Comparison of ENCODE assay signal across 22 cellular contexts in genomic region chr11:119616586-119617342, GRCh38.
DNase-seq lines count a peak whose midpoint lies in the region; ATAC-seq and TF ChIP-seq lines count a peak whose summit lies in the region.
"Had no signal": no experiment of that assay in that cellular context is flagged by ENCODE, and none has a peak within 500 bp of the region (broad histone marks: within the 10 kb centered on the region; RNA-seq: fewer than 3 reads in every experiment).

No MANE protein-coding gene starts in this region.

- H3K9me2 ChIP-seq in SK-N-SH = no peaks in the 10 kb centered on the region

- no peak overlapping the region for H3K4me3 Mint-ChIP-seq in activated CD4-positive, alpha-beta memory T cell treated with anti-CD3 and anti-CD28 coated beads for 36 hours
- no peak overlapping the region for H3K4me3 Mint-ChIP-seq in natural killer cell
- H3K4me3 Mint-ChIP-seq: activated CD8-positive, alpha-beta memory T cell treated with anti-CD3 and anti-CD28 coated beads, Interleukin-2, amount 10 ng/mL, durations not matched to agents 7 days and 5 days; activated naive CD4-positive, alpha-beta T cell treated with anti-CD3 and anti-CD28 coated beads, Interleukin-2, amount 50 U/mL, for 24 hours had no signal

- CTCF ChIA-PET in SK-N-SH (lab: Yijun Ruan, JAX) = interaction anchor here (1.4 kb wide), 1 partner anchor 83 kb away, joined by 4 read pairs; no protein-coding TSS in a partner anchor
- CTCF ChIA-PET in activated CD4-positive, alpha-beta memory T cell treated with anti-CD3 and anti-CD28 coated beads for 36 hours (lab: Charles Lee) = no interaction called here

- no peaks in the 10 kb centered on the region for H3K9me3 ChIP-seq in SK-N-SH
- H3K9me3 ChIP-seq in SJSA1 (replicated peaks) = no peaks in the 10 kb centered on the region
- no peaks in the 10 kb centered on the region for H3K9me3 ChIP-seq in smooth muscle cell (replicated peaks; ENCODE audit: low read depth)
- H3K9me3 ChIP-seq: esophagus squamous epithelium, gastroesophageal sphincter, lower lobe of right lung, ovary, sigmoid colon had no signal

- no peak for TF ChIP-seq EP300 in SK-N-SH (IDR thresholded peaks at IDR 0.05; ENCODE audit: borderline replicate concordance in 1 of 2, low read depth in 1 of 2, low read length in 1 of 2)

- H3K79me2 ChIP-seq in SK-N-SH (ENCODE audit: insufficient read depth) = no peaks in the 10 kb centered on the region
- no peaks in the 10 kb centered on the region for H3K79me2 ChIP-seq in smooth muscle cell (ENCODE audit: low read depth)

- no peak overlapping the region for H3K9ac ChIP-seq in SK-N-SH
- H3K9ac ChIP-seq in smooth muscle cell (ENCODE audit: low read depth) = no peak overlapping the region

- peaks cover 13% of the 10 kb centered on the region for H3K4me1 Mint-ChIP-seq in activated CD4-positive, alpha-beta memory T cell treated with anti-CD3 and anti-CD28 coated beads for 36 hours (ENCODE audit: low read depth)
- H3K4me1 Mint-ChIP-seq in natural killer cell = peaks cover 0 to 6% of the 10 kb centered on the region in 2 donors
- H3K4me1 Mint-ChIP-seq: activated naive CD4-positive, alpha-beta T cell treated with anti-CD3 and anti-CD28 coated beads, Interleukin-2, amount 50 U/mL, for 24 hours had no signal

- no peak for TF ChIP-seq RAD21 in SK-N-SH (IDR thresholded peaks at IDR 0.05; ENCODE audit: low read length)

- POLR2A ChIA-PET in SK-N-SH (lab: Yijun Ruan, JAX) = no interaction called here
- POLR2A ChIA-PET in activated CD4-positive, alpha-beta memory T cell treated with anti-CD3 and anti-CD28 coated beads for 36 hours (lab: Charles Lee) = no interaction called here

- no peaks in the 10 kb centered on the region for H3K27me3 Mint-ChIP-seq in activated CD4-positive, alpha-beta memory T cell treated with anti-CD3 and anti-CD28 coated beads for 36 hours
- peaks cover 22 to 26% of the 10 kb centered on the region in 2 donors for H3K27me3 Mint-ChIP-seq in natural killer cell (ENCODE audit: low read depth in 2 of 2)
- H3K27me3 Mint-ChIP-seq: activated naive CD4-positive, alpha-beta T cell treated with anti-CD3 and anti-CD28 coated beads, Interleukin-2, amount 50 U/mL, for 24 hours had no signal

- H3K4me1 ChIP-seq in SK-N-SH (ENCODE audit: control insufficient read depth in 1 of 2, insufficient read depth in 2 of 2, low read depth in 1 of 2, low read length in 1 of 2) (peaks cover 0 to 15% of the 10 kb centered on the region in 2 experiments; a peak in 2 of 4 replicates), SJSA1 (replicated peaks) (peaks cover 33% of the 10 kb centered on the region), smooth muscle cell (ENCODE audit: low read depth) (peaks cover 20% of the 10 kb centered on the region)
- H3K4me1 ChIP-seq: gastroesophageal sphincter, sigmoid colon had no signal

- H3K27ac ChIP-seq in SK-N-SH (ENCODE audit: low read depth in 2 of 2, low read length in 1 of 2) (peak overlapping the region in 1 of 2 experiments; percentile 74; a peak in 2 of 4 replicates), SJSA1 (peak overlapping the region; percentile 48; the same call in 1 of the 2 replicates), smooth muscle cell (ENCODE audit: low read depth) (no peak overlapping the region)
- H3K27ac ChIP-seq: gastroesophageal sphincter, lower lobe of right lung, ovary, sigmoid colon had no signal

- H3F3A ChIP-seq in SK-N-SH (replicated peaks; ENCODE audit: insufficient read depth) = peaks cover 10% of the 10 kb centered on the region
- peaks cover 9% of the 10 kb centered on the region for H3F3A ChIP-seq in smooth muscle cell (ENCODE audit: low read depth)

- no peak overlapping the region for H3K27ac Mint-ChIP-seq in activated CD4-positive, alpha-beta memory T cell treated with anti-CD3 and anti-CD28 coated beads for 36 hours
- no peak overlapping the region for H3K27ac Mint-ChIP-seq in natural killer cell
- H3K27ac Mint-ChIP-seq: activated CD8-positive, alpha-beta memory T cell treated with anti-CD3 and anti-CD28 coated beads, Interleukin-2, amount 10 ng/mL, durations not matched to agents 7 days and 5 days; activated naive CD4-positive, alpha-beta T cell treated with anti-CD3 and anti-CD28 coated beads, Interleukin-2, amount 50 U/mL, for 24 hours had no signal

- peak overlapping the region; percentile 25; the same call in 1 of the 2 replicates for H3K4me2 ChIP-seq in SK-N-SH
- H3K4me2 ChIP-seq in smooth muscle cell = peak overlapping the region; percentile 19

- ATAC-seq in SK-N-SH treated with all-trans-retinoic acid at 6 μM for 48 hours (no peak), esophagus mucosa (peak; percentile 7), natural killer cell (no peak)
- ATAC-seq: activated CD8-positive, alpha-beta memory T cell treated with anti-CD3 and anti-CD28 coated beads, Interleukin-2, amount 10 ng/mL, durations not matched to agents 7 days and 5 days; gastroesophageal sphincter had no signal

- no peaks in the 10 kb centered on the region for H3K9me3 Mint-ChIP-seq in activated CD4-positive, alpha-beta memory T cell treated with anti-CD3 and anti-CD28 coated beads for 36 hours
- H3K9me3 Mint-ChIP-seq in natural killer cell = no peaks in the 10 kb centered on the region
- H3K9me3 Mint-ChIP-seq: activated naive CD4-positive, alpha-beta T cell treated with anti-CD3 and anti-CD28 coated beads, Interleukin-2, amount 50 U/mL, for 24 hours had no signal

- DNase-seq in SK-N-SH = no peak
- no peak for DNase-seq in SJSA1 (ENCODE audit: low read depth in 1 of 2, low spot score in 2 of 2)
- no peak for DNase-seq in smooth muscle cell (lab: John Stamatoyannopoulos, UW; ENCODE audit: unreplicated experiment)
- no peak for DNase-seq in activated CD4-positive, alpha-beta memory T cell treated with anti-CD3 and anti-CD28 coated beads for 36 hours
- no peak for DNase-seq in natural killer cell
- DNase-seq in activated CD4-positive, alpha-beta T cell treated with anti-CD3 and anti-CD28 coated beads, Interleukin-2, amount 50 U/mL, for 1 hour = no peak
- DNase-seq: activated CD8-positive, alpha-beta memory T cell treated with anti-CD3 and anti-CD28 coated beads, Interleukin-2, amount 10 ng/mL, durations not matched to agents 7 days and 5 days; AML-193; cerebellar nuclear complex; effector CD4-positive, alpha-beta T cell; esophagus squamous epithelium; lower lobe of right lung; NCI-H1105 treated with DMSO at 0.1 percent for 48 hours; NCI-H2081; NCI-H446 treated with DMSO at 0.1 percent for 48 hours; ovary; sigmoid colon; stimulated activated CD8-positive, alpha-beta memory T cell treated with anti-CD3 and anti-CD28 coated beads, Interleukin-4, amount 100 ng/mL, for 48 hours had no signal

- H2AFZ ChIP-seq in SK-N-SH (ENCODE audit: low read depth) (no peak overlapping the region; the same call in 1 of the 2 replicates), smooth muscle cell (ENCODE audit: low read depth) (no peak overlapping the region)

- 94% methylated on average over 9 of the region's 9 CpGs for WGBS in SK-N-SH (ENCODE audit: low lambda C conversion rate)
- WGBS in smooth muscle cell (ENCODE audit: low lambda C conversion rate) = 70% methylated on average over 9 of the region's 9 CpGs

- H3K36me3 Mint-ChIP-seq in activated CD4-positive, alpha-beta memory T cell treated with anti-CD3 and anti-CD28 coated beads for 36 hours = no peaks in the 10 kb centered on the region
- H3K36me3 Mint-ChIP-seq in natural killer cell = no peaks in the 10 kb centered on the region
- H3K36me3 Mint-ChIP-seq: activated CD8-positive, alpha-beta memory T cell treated with anti-CD3 and anti-CD28 coated beads, Interleukin-2, amount 10 ng/mL, durations not matched to agents 7 days and 5 days; activated naive CD4-positive, alpha-beta T cell treated with anti-CD3 and anti-CD28 coated beads, Interleukin-2, amount 50 U/mL, for 24 hours had no signal

- intact Hi-C loops in activated CD4-positive, alpha-beta memory T cell treated with anti-CD3 and anti-CD28 coated beads for 36 hours (cut with micrococcal nuclease) = no loop called here
- intact Hi-C loops in natural killer cell (cut with micrococcal nuclease) = no loop called here

- no peaks in the 10 kb centered on the region for H3K27me3 ChIP-seq in SK-N-SH (ENCODE audit: insufficient read depth)
- no peaks in the 10 kb centered on the region for H3K27me3 ChIP-seq in SJSA1 (replicated peaks)
- no peaks in the 10 kb centered on the region for H3K27me3 ChIP-seq in smooth muscle cell (ENCODE audit: low read depth)
- H3K27me3 ChIP-seq: ovary, sigmoid colon had no signal

- H3K4me3 ChIP-seq in SK-N-SH (ENCODE audit: low read depth in 2 of 2, low read length in 1 of 2) = no peak overlapping the region
- no peak overlapping the region for H3K4me3 ChIP-seq in SJSA1
- H3K4me3 ChIP-seq in smooth muscle cell = no peak overlapping the region
- H3K4me3 ChIP-seq: esophagus squamous epithelium, gastroesophageal sphincter, lower lobe of right lung, ovary, sigmoid colon had no signal

- no peaks in the 10 kb centered on the region for H4K20me1 ChIP-seq in SK-N-SH (ENCODE audit: insufficient read depth)
- no peaks in the 10 kb centered on the region for H4K20me1 ChIP-seq in smooth muscle cell (ENCODE audit: low read depth)

- H3K36me3 ChIP-seq in SK-N-SH (replicated peaks in 1 of 2; ENCODE audit: control insufficient read depth in 1 of 2, insufficient read depth in 2 of 2, low read length in 1 of 2) (no peaks in the 10 kb centered on the region), SJSA1 (no peaks in the 10 kb centered on the region), smooth muscle cell (ENCODE audit: low read depth) (no peaks in the 10 kb centered on the region)
- H3K36me3 ChIP-seq: esophagus squamous epithelium, gastroesophageal sphincter, lower lobe of right lung, ovary, sigmoid colon had no signal

- TF ChIP-seq CTCF in SK-N-SH (IDR thresholded peaks at IDR 0.05) = no peak
- TF ChIP-seq CTCF in smooth muscle cell (IDR thresholded peaks at IDR 0.05; ENCODE audit: borderline replicate concordance, insufficient read depth, poor library complexity, severe bottlenecking) = no peak
- TF ChIP-seq CTCF in natural killer cell (IDR thresholded peaks at IDR 0.05) = no peak

TF ChIP-seq in SK-N-SH treated with all-trans-retinoic acid at 6 μM for 48 hours, 23 proteins besides CTCF, POLR2A, EP300 and RAD21:
- TF ChIP-seq OSR1 (CRISPR knock-in tag; IDR thresholded peaks at IDR 0.05) = no peak
- no peak for TF ChIP-seq ZNF8 (CRISPR knock-in tag; IDR thresholded peaks at IDR 0.05)
- no peak for TF ChIP-seq ISL1 (CRISPR knock-in tag; IDR thresholded peaks at IDR 0.05)
- no peak for TF ChIP-seq GLIS3 (CRISPR knock-in tag; IDR thresholded peaks at IDR 0.05)
